13 cellular contexts compared by ENCODE assay signal in the genomic region with DNA sequence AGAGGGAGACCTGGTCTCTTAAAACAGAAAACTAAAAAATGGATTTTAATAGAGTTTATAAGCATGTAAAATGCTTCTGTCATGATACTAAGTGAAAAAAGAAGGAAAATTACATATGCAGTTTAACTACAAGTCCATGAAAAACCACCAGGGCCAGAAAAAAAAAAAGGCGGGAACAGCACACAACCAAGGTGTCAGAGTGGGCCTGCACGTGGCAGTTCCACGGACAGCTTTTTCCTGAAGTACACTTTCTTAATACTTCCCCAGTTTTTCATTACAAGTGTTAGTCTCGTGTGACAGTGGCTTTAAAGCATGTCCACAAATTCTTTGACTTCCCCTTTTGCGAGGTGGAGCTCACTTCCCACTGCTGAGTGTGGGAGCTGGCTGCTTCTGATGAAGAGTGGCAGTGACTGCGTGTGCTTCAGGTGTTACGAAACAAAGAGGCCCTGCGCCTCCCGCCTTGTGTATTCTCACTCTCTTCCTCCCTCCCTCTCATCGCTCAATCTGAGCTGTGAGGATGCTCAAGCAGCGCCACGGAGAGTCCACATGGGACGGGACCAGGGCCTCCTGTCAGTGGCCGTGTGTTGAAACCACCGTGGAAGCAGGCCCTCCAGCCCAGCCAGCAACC. TPM values are rescaled to one million over a fixed set of nuclear protein-coding genes. Genes with fewer than 3 reads are reported as not detected.
DNase-seq lines count a peak whose midpoint lies in the region; ATAC-seq, FAIRE-seq and TF ChIP-seq lines count a peak whose summit lies in the region.
"Had no signal": no experiment of that assay in that cellular context is flagged by ENCODE, and none has a peak within 500 bp of the region (broad histone marks: within the 10 kb centered on the region; RNA-seq: fewer than 3 reads in every experiment).

No MANE protein-coding gene starts in this region.

- DNase-seq in Calu3: no peak
- DNase-seq in activated B cell treated with CpG ODN at 0.5 μM for 24 hours: no peak
- peak; percentile 90 for DNase-seq in cardiac septum (ENCODE audit: low spot score)
- DNase-seq in iPS-NIHi7 (ENCODE audit: extremely low spot score): no peak
- no peak for DNase-seq in A673 (ENCODE audit: low spot score)
- no peak for DNase-seq in kidney
- DNase-seq: COR-L47, NCI-H1105 had no signal

- H3K4me3 ChIP-seq in rectal smooth muscle tissue (ENCODE audit: low read length): no peak overlapping the region
- H3K4me3 ChIP-seq in A673 (ENCODE audit: low read depth, low read length, poor library complexity, severe bottlenecking): no peak overlapping the region
- no peak overlapping the region for H3K4me3 ChIP-seq in kidney (ENCODE audit: low read length in 2 of 2)

- H3K4me1 Mint-ChIP-seq in Calu3 (ENCODE audit: low read depth, unreplicated experiment): peaks cover 24% of the 10 kb centered on the region
- H3K4me1 Mint-ChIP-seq in activated B cell treated with CpG ODN at 0.5 μM for 24 hours: peaks cover 49% of the 10 kb centered on the region

- H3K9me3 Mint-ChIP-seq in Calu3 (ENCODE audit: low read depth, unreplicated experiment) (no peaks in the 10 kb centered on the region), activated B cell treated with CpG ODN at 0.5 μM for 24 hours (no peaks in the 10 kb centered on the region)
- H3K9me3 Mint-ChIP-seq: stimulated activated effector memory CD8-positive, alpha-beta T cell treated with anti-CD3 and anti-CD28 coated beads, Interleukin-12 subunit alpha, Interleukin-12 subunit beta, amount 100 ng/mL, for 72 hours had no signal

- H3K36me3 Mint-ChIP-seq in Calu3 (ENCODE audit: insufficient read depth, unreplicated experiment) (peaks cover 26% of the 10 kb centered on the region), activated B cell treated with CpG ODN at 0.5 μM for 24 hours (ENCODE audit: low read depth) (peaks cover 20% of the 10 kb centered on the region)

- no peaks in the 10 kb centered on the region for H3K27me3 Mint-ChIP-seq in Calu3 (ENCODE audit: unreplicated experiment)
- H3K27me3 Mint-ChIP-seq in activated B cell treated with CpG ODN at 0.5 μM for 24 hours: no peaks in the 10 kb centered on the region

- H3K36me3 ChIP-seq in rectal smooth muscle tissue (ENCODE audit: control insufficient read depth, insufficient read depth, low read length) (peaks cover 10% of the 10 kb centered on the region), A673 (ENCODE audit: insufficient read depth, low read length, poor library complexity, severe bottlenecking) (peaks cover 51% of the 10 kb centered on the region), kidney (ENCODE audit: control insufficient read depth in 1 of 2, insufficient read depth in 2 of 2, low read length in 2 of 2) (peaks cover 9 to 31% of the 10 kb centered on the region in 2 donors)

- no peak overlapping the region for H3K9ac ChIP-seq in rectal smooth muscle tissue (ENCODE audit: low read length)
- H3K9ac ChIP-seq in kidney (ENCODE audit: low read length in 2 of 2): peak overlapping the region in 1 of 2 donors; percentile 8
- H3K9ac ChIP-seq: parathyroid adenoma had no signal

- H3K9me3 ChIP-seq in A673 (ENCODE audit: low read depth, low read length, poor library complexity, severe bottlenecking) (no peaks in the 10 kb centered on the region), kidney (ENCODE audit: control insufficient read depth in 1 of 2, low read length in 2 of 2) (no peaks in the 10 kb centered on the region)

- no TSS peak for BruUV-seq in Calu3 (replicated peaks; lab: Mats Ljungman, UMichigan)
- BruUV-seq in A673 (replicated peaks; lab: Mats Ljungman, UMichigan): no TSS peak

- no peak overlapping the region for H3K4me3 Mint-ChIP-seq in Calu3 (ENCODE audit: low read depth, unreplicated experiment)
- peak overlapping the region; percentile 28 for H3K4me3 Mint-ChIP-seq in activated B cell treated with CpG ODN at 0.5 μM for 24 hours
- H3K4me3 Mint-ChIP-seq: stimulated activated effector memory CD8-positive, alpha-beta T cell treated with anti-CD3 and anti-CD28 coated beads, Interleukin-12 subunit alpha, Interleukin-12 subunit beta, amount 100 ng/mL, for 72 hours had no signal

- H3K27me3 ChIP-seq in rectal smooth muscle tissue (ENCODE audit: control insufficient read depth, insufficient read depth, low read length) (no peaks in the 10 kb centered on the region), A673 (replicated peaks; ENCODE audit: insufficient read depth, low read depth, low read length, poor library complexity) (no peaks in the 10 kb centered on the region)

- TF ChIP-seq CTCF in Calu3 (IDR thresholded peaks at IDR 0.05; ENCODE audit: unreplicated experiment): no peak
- TF ChIP-seq CTCF in activated B cell treated with CpG ODN at 0.5 μM for 24 hours (IDR thresholded peaks at IDR 0.05): no peak
- TF ChIP-seq CTCF in A673 (conservative IDR thresholded peaks at IDR 0.05; ENCODE audit: low read depth, low read length): no peak
- TF ChIP-seq CTCF in kidney (IDR thresholded peaks at IDR 0.05; ENCODE audit: borderline replicate concordance, extremely low read depth, insufficient read depth): no peak

- intact Hi-C loops in Calu3 (cut with micrococcal nuclease; ENCODE audit: unreplicated experiment) (no loop called here), activated B cell treated with CpG ODN at 0.5 μM for 24 hours (cut with micrococcal nuclease) (loop anchor here (5.0 kb wide), 3 partner anchors 46 to 164 kb away; a partner anchor contains a TSS), cardiac septum (cut with DNase I) (loop anchor here (5.0 kb wide), 1 partner anchor 69 kb away; a partner anchor contains a TSS), A673 (cut with micrococcal nuclease; ENCODE audit: unreplicated experiment) (no loop called here), kidney (cut with DNase I) (loop anchor here (10.0 kb wide), 1 partner anchor 221 kb away; no protein-coding TSS in a partner anchor)

- ATAC-seq in activated B cell treated with CpG ODN at 0.5 μM for 24 hours (ENCODE audit: low read depth) (no peak), GM18867 (IDR thresholded peaks at IDR 0.05; ENCODE audit: unreplicated experiment) (no peak)
- ATAC-seq: SK-N-SH treated with all-trans-retinoic acid at 6 μM for 48 hours; stimulated activated effector memory CD8-positive, alpha-beta T cell treated with anti-CD3 and anti-CD28 coated beads, Interleukin-12 subunit alpha, Interleukin-12 subunit beta, amount 100 ng/mL, for 72 hours had no signal

- CTCF ChIA-PET in Calu3 (lab: Charles Lee): interaction anchor here (0.6 to 2.6 kb wide), 3 partner anchors 17 to 361 kb away, joined by 3 to 19 read pairs (median 3); a partner anchor contains a TSS
- CTCF ChIA-PET in activated B cell treated with CpG ODN at 0.5 μM for 24 hours (lab: Charles Lee): interaction anchor here (0.8 to 6.6 kb wide), 7 partner anchors 9 to 290 kb away, joined by 3 to 66 read pairs (median 3); a partner anchor contains a TSS
- CTCF ChIA-PET in A673 (lab: Charles Lee): interaction anchor here (1.0 kb wide), 1 partner anchor 16 kb away, joined by 3 read pairs; a partner anchor contains a TSS

- FAIRE-seq in kidney (lab: Jason Lieb, UNC): no peak

- peaks cover 21% of the 10 kb centered on the region for H3K4me1 ChIP-seq in rectal smooth muscle tissue (ENCODE audit: control insufficient read depth, insufficient read depth, low read length)
- H3K4me1 ChIP-seq in A673 (ENCODE audit: insufficient read depth, low read length, poor library complexity, severe bottlenecking): peaks cover 39% of the 10 kb centered on the region
- peaks cover 13 to 34% of the 10 kb centered on the region in 2 donors for H3K4me1 ChIP-seq in kidney (ENCODE audit: control insufficient read depth in 1 of 2, insufficient read depth in 1 of 2, low read depth in 1 of 2, low read length in 2 of 2)

- POLR2A ChIA-PET in activated B cell treated with CpG ODN at 0.5 μM for 24 hours (lab: Charles Lee): interaction anchor here (0.6 to 0.8 kb wide), 3 partner anchors 17 to 1129 kb away, joined by 3 to 6 read pairs (median 4); a partner anchor contains a TSS
- POLR2A ChIA-PET in A673 (lab: Charles Lee; ENCODE audit: low non-redundant PET): interaction anchor here (0.6 kb wide), 1 partner anchor 194 kb away, joined by 13 read pairs; no protein-coding TSS in a partner anchor

- H3K27ac Mint-ChIP-seq in Calu3 (ENCODE audit: unreplicated experiment) (peak overlapping the region; percentile 81), activated B cell treated with CpG ODN at 0.5 μM for 24 hours (peak overlapping the region; percentile 8)
- H3K27ac Mint-ChIP-seq: stimulated activated effector memory CD8-positive, alpha-beta T cell treated with anti-CD3 and anti-CD28 coated beads, Interleukin-12 subunit alpha, Interleukin-12 subunit beta, amount 100 ng/mL, for 72 hours had no signal

- peak overlapping the region; percentile 94 for H3K27ac ChIP-seq in rectal smooth muscle tissue (ENCODE audit: low read depth, low read length)
- H3K27ac ChIP-seq in A673 (ENCODE audit: low read depth, low read length, poor library complexity, severe bottlenecking): no peak overlapping the region
- peak overlapping the region in 1 of 2 donors; percentile 71 for H3K27ac ChIP-seq in kidney (ENCODE audit: low read depth in 2 of 2, low read length in 2 of 2)

RNA-seq across cellular contexts. Expression of a gene that starts 16.4 kb away (rescaled TPM):
- total RNA-seq in Calu3 (2022): 19.0 and 19.8 TPM in 2 replicates
- total RNA-seq in activated B cell treated with CpG ODN at 0.5 μM for 24 hours: 18.2 and 21.1 TPM in 2 replicates
- 20.5 TPM for total RNA-seq in cardiac septum
- 85.9 and 101 TPM in 2 replicates for total RNA-seq in A673 (2021)
- total RNA-seq in kidney: 42.5 TPM
- 13.8 TPM for polyA plus RNA-seq in kidney (ENCODE audit: insufficient read depth, low read depth, low replicate concordance)

RNA-seq across cellular contexts. Expression of a gene that starts 46.3 kb away (rescaled TPM):
- total RNA-seq in Calu3 (2022) (45.1 and 48.0 TPM in 2 replicates), activated B cell treated with CpG ODN at 0.5 μM for 24 hours (60.4 and 83.4 TPM in 2 replicates), cardiac septum (13.1 TPM), A673 (2021) (60.2 and 60.4 TPM in 2 replicates), kidney (26.7 TPM)
- polyA plus RNA-seq in kidney (ENCODE audit: insufficient read depth, low read depth, low replicate concordance): 8.1 TPM

Comparison
In these comparisons a context has a peak if more than half of its experiments do, and no peak if none do; other contexts are left out.
1. intact Hi-C loops: an anchor here in activated B cell treated with CpG ODN at 0.5 μM for 24 hours (5.0 kb wide), cardiac septum (5.0 kb wide) and kidney (10.0 kb wide); none called in Calu3 and A673.